Comparison of ENCODE assay signal across 17 cellular contexts in the genomic region with DNA sequence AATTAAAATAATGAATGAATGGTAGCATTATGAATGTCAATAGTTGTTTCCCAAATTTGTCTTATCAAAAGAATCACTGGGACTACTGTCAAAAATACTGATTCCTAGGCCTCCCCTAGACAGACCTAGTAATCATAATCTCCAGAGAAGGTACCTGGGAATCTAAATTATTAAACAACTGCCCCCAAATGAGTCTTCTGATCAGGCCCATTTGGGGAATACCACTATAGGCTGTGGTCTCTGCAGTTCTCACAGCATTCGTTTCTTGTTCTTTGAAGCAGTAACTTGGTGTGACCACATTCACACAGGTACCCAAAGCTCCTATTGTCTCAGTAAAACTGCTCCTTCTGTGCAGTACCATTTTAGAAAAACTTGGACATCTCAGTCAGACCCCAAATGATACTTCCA.
DNase-seq lines count a peak whose midpoint lies in the region; ATAC-seq, FAIRE-seq and TF ChIP-seq lines count a peak whose summit lies in the region.
"Had no signal": no experiment of that assay in that cellular context is flagged by ENCODE, and none has a peak within 500 bp of the region (broad histone marks: within the 10 kb centered on the region; RNA-seq: fewer than 3 reads in every experiment).

No MANE protein-coding gene starts in this region.

- peaks cover 10% of the 10 kb centered on the region for H3K4me1 Mint-ChIP-seq in activated naive CD4-positive, alpha-beta T cell treated with anti-CD3 and anti-CD28 coated beads, Interleukin-2, amount 10 ng/mL, durations not matched to agents 7 days and 5 days

- 92% methylated on average over 1 of the region's 1 CpG for WGBS in prostate gland

- TF ChIP-seq POLR2A in GM12892 (IDR thresholded peaks at IDR 0.05; ENCODE audit: low read depth, low read length), result no peak
- no peak for TF ChIP-seq POLR2A in prostate gland (IDR thresholded peaks at IDR 0.05)

- H3K4me1 ChIP-seq in prostate gland (replicated peaks), result peaks cover 10% of the 10 kb centered on the region

- intact Hi-C loops in cardiac septum (cut with DNase I), result loop anchor here (5.0 kb wide), 1 partner anchor 104 kb away; no protein-coding TSS in a partner anchor
- intact Hi-C loops in prostate gland (cut with DNase I), result no loop called here

- no peak overlapping the region for H3K4me3 ChIP-seq in prostate gland
- H3K4me3 ChIP-seq: pancreas, vagina had no signal

- no peaks in the 10 kb centered on the region for H3K9me3 Mint-ChIP-seq in activated naive CD4-positive, alpha-beta T cell treated with anti-CD3 and anti-CD28 coated beads, Interleukin-2, amount 10 ng/mL, durations not matched to agents 7 days and 5 days

- H3K27me3 Mint-ChIP-seq in activated naive CD4-positive, alpha-beta T cell treated with anti-CD3 and anti-CD28 coated beads, Interleukin-2, amount 10 ng/mL, durations not matched to agents 7 days and 5 days, result peaks cover 3% of the 10 kb centered on the region

- peak; percentile 69 for FAIRE-seq in GM12892 (lab: Jason Lieb, UNC)
- FAIRE-seq: pancreas had no signal

- H3K4me3 Mint-ChIP-seq in activated naive CD4-positive, alpha-beta T cell treated with anti-CD3 and anti-CD28 coated beads, Interleukin-2, amount 10 ng/mL, durations not matched to agents 7 days and 5 days, result no peak overlapping the region

- no peak overlapping the region for H3K27ac ChIP-seq in prostate gland
- H3K27ac ChIP-seq: pancreas, vagina had no signal

- no peaks in the 10 kb centered on the region for H3K36me3 Mint-ChIP-seq in activated naive CD4-positive, alpha-beta T cell treated with anti-CD3 and anti-CD28 coated beads, Interleukin-2, amount 10 ng/mL, durations not matched to agents 7 days and 5 days

- DNase-seq in GM12892 (ENCODE audit: insufficient read length), result no peak
- DNase-seq in activated naive CD4-positive, alpha-beta T cell treated with anti-CD3 and anti-CD28 coated beads, Interleukin-2, amount 10 ng/mL, durations not matched to agents 7 days and 5 days, result no peak
- DNase-seq in cardiac septum (ENCODE audit: low spot score), result no peak
- no peak for DNase-seq in prostate gland (ENCODE audit: low spot score)
- DNase-seq in RPMI8226, result no peak
- DNase-seq: amygdala; Calu3; KG1; mesenchymal stem cell; NCI-H1930; NK-92 treated with Interleukin-12 subunit alpha and Interleukin-12 subunit beta, amount 100 ng/mL, for 24 hours; pancreas; SK-N-SH had no signal

- no peaks in the 10 kb centered on the region for H3K36me3 ChIP-seq in prostate gland
- H3K36me3 ChIP-seq: pancreas, vagina had no signal

- no peaks in the 10 kb centered on the region for H3K27me3 ChIP-seq in prostate gland (replicated peaks; ENCODE audit: insufficient read depth)
- H3K27me3 ChIP-seq: pancreas, vagina had no signal

- peak; percentile 81 for ATAC-seq in GM19328 (IDR thresholded peaks at IDR 0.05; ENCODE audit: unreplicated experiment)
- peak; percentile 84 for ATAC-seq in HG02623 (IDR thresholded peaks at IDR 0.05; ENCODE audit: unreplicated experiment)
- peak; percentile 91 for ATAC-seq in HG03378 (IDR thresholded peaks at IDR 0.05; ENCODE audit: unreplicated experiment)
- ATAC-seq: pancreas had no signal

- no peak for TF ChIP-seq CTCF in prostate gland (IDR thresholded peaks at IDR 0.05)

- H3K9me3 ChIP-seq in prostate gland, result no peaks in the 10 kb centered on the region
- H3K9me3 ChIP-seq: pancreas, SK-N-SH, vagina had no signal

- no peak overlapping the region for H3K27ac Mint-ChIP-seq in activated naive CD4-positive, alpha-beta T cell treated with anti-CD3 and anti-CD28 coated beads, Interleukin-2, amount 10 ng/mL, durations not matched to agents 7 days and 5 days

- CTCF ChIA-PET in activated naive CD4-positive, alpha-beta T cell treated with anti-CD3 and anti-CD28 coated beads, Interleukin-2, amount 10 ng/mL, durations not matched to agents 7 days and 5 days (lab: Charles Lee), result interaction anchor here (3.1 kb wide), 1 partner anchor 160 kb away, joined by 8 read pairs; no protein-coding TSS in a partner anchor
